In genomic region chr12:3559601-3560294, GRCh38 we compare ENCODE assay signal across 32 cellular contexts.
DNase-seq lines count a peak whose midpoint lies in the region; ATAC-seq and TF ChIP-seq lines count a peak whose summit lies in the region.
"Had no signal": no experiment of that assay in that cellular context is flagged by ENCODE, and none has a peak within 500 bp of the region (broad histone marks: within the 10 kb centered on the region; RNA-seq: fewer than 3 reads in every experiment).

No MANE protein-coding gene starts in this region.

- H3K27me3 ChIP-seq in endodermal cell (ENCODE audit: control insufficient read depth, insufficient read depth, low read length, poor library complexity, severe bottlenecking): no peaks in the 10 kb centered on the region
- H3K27me3 ChIP-seq: brain microvascular endothelial cell, colonic mucosa, thyroid gland had no signal

- no peak overlapping the region for H3K4me3 Mint-ChIP-seq in endodermal cell
- H3K4me3 Mint-ChIP-seq: activated B cell treated with CpG ODN at 0.5 μM for 24 hours; activated CD8-positive, alpha-beta memory T cell treated with anti-CD3 and anti-CD28 coated beads, Interleukin-2, amount 10 ng/mL, durations not matched to agents 7 days and 5 days; activated naive CD4-positive, alpha-beta T cell treated with anti-CD3 and anti-CD28 coated beads, Interleukin-2, amount 10 ng/mL, durations not matched to agents 7 days and 5 days; CD4-positive, CD25-positive, alpha-beta regulatory T cell; effector memory CD8-positive, alpha-beta T cell; H9; naive thymus-derived CD8-positive, alpha-beta T cell; T-cell had no signal

- no peak overlapping the region for H3K4me3 ChIP-seq in endodermal cell (ENCODE audit: low read length)
- H3K4me3 ChIP-seq: colonic mucosa, heart left ventricle, SJSA1, skin epidermis, stomach, thyroid gland had no signal

- H3K9ac ChIP-seq in endodermal cell (ENCODE audit: extremely low read depth, low read length, poor library complexity, severe bottlenecking): no peak overlapping the region

- no peaks in the 10 kb centered on the region for H3K36me3 ChIP-seq in endodermal cell (ENCODE audit: control insufficient read depth, insufficient read depth, low read length)
- H3K36me3 ChIP-seq: brain microvascular endothelial cell, colonic mucosa, heart left ventricle, SJSA1, stomach, thyroid gland had no signal

- WGBS in endodermal cell (ENCODE audit: insufficient coverage in 1 of 2, insufficient read length in 1 of 2), 2 experiments: 80 to 83% methylated on average over 10 to 12 of the region's 12 CpGs

- peaks cover 13% of the 10 kb centered on the region for H3K4me1 Mint-ChIP-seq in endodermal cell
- H3K4me1 Mint-ChIP-seq: activated B cell treated with CpG ODN at 0.5 μM for 24 hours; activated CD8-positive, alpha-beta memory T cell treated with anti-CD3 and anti-CD28 coated beads, Interleukin-2, amount 10 ng/mL, durations not matched to agents 7 days and 5 days; activated naive CD4-positive, alpha-beta T cell treated with anti-CD3 and anti-CD28 coated beads, Interleukin-2, amount 10 ng/mL, durations not matched to agents 7 days and 5 days; CD4-positive, CD25-positive, alpha-beta regulatory T cell; naive thymus-derived CD8-positive, alpha-beta T cell; T-cell had no signal

- peaks cover 9% of the 10 kb centered on the region for H3K4me1 ChIP-seq in endodermal cell (ENCODE audit: control insufficient read depth, insufficient read depth, low read length)
- H3K4me1 ChIP-seq: colonic mucosa, heart left ventricle, SJSA1, stomach, thyroid gland had no signal

- DNase-seq in DMS53 treated with DMSO at 0.1 percent for 48 hours (lab: John Stamatoyannopoulos, UW; ENCODE audit: unreplicated experiment) (peak; percentile 100), NCI-H1417 treated with DMSO at 0.1 percent for 48 hours (lab: John Stamatoyannopoulos, UW) (peak; percentile 74), NCI-H345 treated with DMSO at 0.1 percent for 48 hours (lab: John Stamatoyannopoulos, UW; ENCODE audit: unreplicated experiment) (peak; percentile 79), endodermal cell (peak; percentile 49), globus pallidus (ENCODE audit: low spot score) (no peak)
- no peak for DNase-seq in activated CD4-positive, alpha-beta T cell treated with anti-CD3 and anti-CD28 coated beads for 48 hours
- DNase-seq: activated B cell treated with CpG ODN at 0.5 μM for 24 hours; activated CD8-positive, alpha-beta memory T cell treated with anti-CD3 and anti-CD28 coated beads, Interleukin-2, amount 10 ng/mL, durations not matched to agents 7 days and 5 days; activated naive CD4-positive, alpha-beta T cell treated with anti-CD3 and anti-CD28 coated beads, Interleukin-2, amount 10 ng/mL, durations not matched to agents 7 days and 5 days; activated T-cell treated with anti-CD3 and anti-CD28 coated beads, Interleukin-2, amount 50 U/mL, for 48 hours; brain microvascular endothelial cell; CD4-positive, CD25-positive, alpha-beta regulatory T cell; colonic mucosa; effector memory CD8-positive, alpha-beta T cell; foreskin fibroblast; H9; heart left ventricle; kidney; midbrain; naive thymus-derived CD8-positive, alpha-beta T cell; NCI-H1436; NCI-H524 treated with DMSO at 0.1 percent for 48 hours; stimulated activated CD4-positive, alpha-beta T cell treated with anti-CD3 and anti-CD28 coated beads, Interleukin-1b, Interleukin-23, amount 100 ng/mL, for 48 hours; stimulated activated CD8-positive, alpha-beta memory T cell treated with anti-CD3 and anti-CD28 coated beads, Interleukin-4, amount 100 ng/mL, for 48 hours; stomach; T-cell; thyroid gland had no signal

- no peaks in the 10 kb centered on the region for H3K9me3 Mint-ChIP-seq in endodermal cell
- H3K9me3 Mint-ChIP-seq: activated B cell treated with CpG ODN at 0.5 μM for 24 hours; activated naive CD4-positive, alpha-beta T cell treated with anti-CD3 and anti-CD28 coated beads, Interleukin-2, amount 10 ng/mL, durations not matched to agents 7 days and 5 days; CD4-positive, CD25-positive, alpha-beta regulatory T cell; effector memory CD8-positive, alpha-beta T cell; H9; naive thymus-derived CD8-positive, alpha-beta T cell; T-cell had no signal

- no peak for TF ChIP-seq CTCF in endodermal cell (conservative IDR thresholded peaks at IDR 0.05)

- H3K36me3 Mint-ChIP-seq in endodermal cell (ENCODE audit: low read depth): no peaks in the 10 kb centered on the region
- H3K36me3 Mint-ChIP-seq: activated CD8-positive, alpha-beta memory T cell treated with anti-CD3 and anti-CD28 coated beads, Interleukin-2, amount 10 ng/mL, durations not matched to agents 7 days and 5 days; activated naive CD4-positive, alpha-beta T cell treated with anti-CD3 and anti-CD28 coated beads, Interleukin-2, amount 10 ng/mL, durations not matched to agents 7 days and 5 days; CD4-positive, CD25-positive, alpha-beta regulatory T cell; naive thymus-derived CD8-positive, alpha-beta T cell; T-cell had no signal

- no peak for ATAC-seq in GM19324 (IDR thresholded peaks at IDR 0.05; ENCODE audit: low FRiP score, unreplicated experiment)
- no peak for ATAC-seq in GM18907 (IDR thresholded peaks at IDR 0.05; ENCODE audit: unreplicated experiment)
- ATAC-seq: activated CD8-positive, alpha-beta memory T cell treated with anti-CD3 and anti-CD28 coated beads, Interleukin-2, amount 10 ng/mL, durations not matched to agents 7 days and 5 days; effector memory CD8-positive, alpha-beta T cell; esophagus mucosa; heart left ventricle; naive thymus-derived CD8-positive, alpha-beta T cell; T-cell had no signal

- H3K9me3 ChIP-seq in endodermal cell (ENCODE audit: control insufficient read depth, low read length): no peaks in the 10 kb centered on the region
- H3K9me3 ChIP-seq: colonic mucosa, heart left ventricle, SJSA1, stomach, thyroid gland had no signal

- H3K27me3 Mint-ChIP-seq in endodermal cell (ENCODE audit: insufficient read depth): peaks cover 5% of the 10 kb centered on the region
- H3K27me3 Mint-ChIP-seq: CD4-positive, CD25-positive, alpha-beta regulatory T cell had no signal

- H3K27ac ChIP-seq in endodermal cell (ENCODE audit: low read depth, low read length): no peak overlapping the region
- H3K27ac ChIP-seq: brain microvascular endothelial cell, colonic mucosa, heart left ventricle, SJSA1, skin epidermis, stomach, thyroid gland had no signal

- no peak overlapping the region for H3K27ac Mint-ChIP-seq in endodermal cell
- H3K27ac Mint-ChIP-seq: activated B cell treated with CpG ODN at 0.5 μM for 24 hours; activated CD8-positive, alpha-beta memory T cell treated with anti-CD3 and anti-CD28 coated beads, Interleukin-2, amount 10 ng/mL, durations not matched to agents 7 days and 5 days; activated naive CD4-positive, alpha-beta T cell treated with anti-CD3 and anti-CD28 coated beads, Interleukin-2, amount 10 ng/mL, durations not matched to agents 7 days and 5 days; CD4-positive, CD25-positive, alpha-beta regulatory T cell; effector memory CD8-positive, alpha-beta T cell; H9; naive thymus-derived CD8-positive, alpha-beta T cell; T-cell had no signal

Comparison
In these comparisons a context has a peak if more than half of its experiments do, and no peak if none do; other contexts are left out.
1. DNase-seq: peak in DMS53 treated with DMSO at 0.1 percent for 48 hours (single experiment), NCI-H1417 treated with DMSO at 0.1 percent for 48 hours (single experiment), NCI-H345 treated with DMSO at 0.1 percent for 48 hours (single experiment) and endodermal cell (single experiment); none in activated CD4-positive, alpha-beta T cell treated with anti-CD3 and anti-CD28 coated beads for 48 hours (single experiment) and globus pallidus (single experiment).